ENCODE assay signal across 1 cellular context in the genomic region with DNA sequence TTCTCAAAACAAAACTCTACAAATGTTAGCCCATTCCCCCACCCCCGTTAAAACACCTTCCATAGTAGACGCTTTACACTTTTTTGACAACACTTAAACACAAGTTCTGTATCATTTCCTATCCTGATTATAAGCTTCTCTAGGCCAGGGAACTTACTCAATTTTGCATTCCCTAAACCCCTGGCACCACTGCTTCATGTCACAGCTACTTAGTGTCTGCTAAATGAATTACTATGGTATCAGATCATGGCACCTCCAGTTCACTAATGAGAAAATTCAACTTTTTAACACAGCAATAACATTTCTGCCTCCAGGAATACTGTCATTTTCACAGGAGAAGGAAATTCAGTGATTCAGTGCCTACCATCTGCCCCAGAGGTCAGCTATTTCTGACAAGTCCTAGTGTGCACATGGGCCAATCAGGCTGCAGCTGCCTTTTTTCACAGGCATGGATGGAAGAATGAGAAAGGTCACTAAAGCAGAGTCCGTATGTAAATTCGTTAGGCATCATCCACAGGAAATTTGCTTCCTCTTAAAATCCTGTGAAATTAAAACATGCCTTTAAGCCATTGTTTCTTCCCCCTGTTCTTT.
TF ChIP-seq lines count a peak whose summit lies in the region.

No MANE protein-coding gene starts in this region.

TF ChIP-seq in GM23338, 12 proteins besides CTCF, POLR2A, EP300 and RAD21 (continued from another document):
- TF ChIP-seq, protein P1, sequence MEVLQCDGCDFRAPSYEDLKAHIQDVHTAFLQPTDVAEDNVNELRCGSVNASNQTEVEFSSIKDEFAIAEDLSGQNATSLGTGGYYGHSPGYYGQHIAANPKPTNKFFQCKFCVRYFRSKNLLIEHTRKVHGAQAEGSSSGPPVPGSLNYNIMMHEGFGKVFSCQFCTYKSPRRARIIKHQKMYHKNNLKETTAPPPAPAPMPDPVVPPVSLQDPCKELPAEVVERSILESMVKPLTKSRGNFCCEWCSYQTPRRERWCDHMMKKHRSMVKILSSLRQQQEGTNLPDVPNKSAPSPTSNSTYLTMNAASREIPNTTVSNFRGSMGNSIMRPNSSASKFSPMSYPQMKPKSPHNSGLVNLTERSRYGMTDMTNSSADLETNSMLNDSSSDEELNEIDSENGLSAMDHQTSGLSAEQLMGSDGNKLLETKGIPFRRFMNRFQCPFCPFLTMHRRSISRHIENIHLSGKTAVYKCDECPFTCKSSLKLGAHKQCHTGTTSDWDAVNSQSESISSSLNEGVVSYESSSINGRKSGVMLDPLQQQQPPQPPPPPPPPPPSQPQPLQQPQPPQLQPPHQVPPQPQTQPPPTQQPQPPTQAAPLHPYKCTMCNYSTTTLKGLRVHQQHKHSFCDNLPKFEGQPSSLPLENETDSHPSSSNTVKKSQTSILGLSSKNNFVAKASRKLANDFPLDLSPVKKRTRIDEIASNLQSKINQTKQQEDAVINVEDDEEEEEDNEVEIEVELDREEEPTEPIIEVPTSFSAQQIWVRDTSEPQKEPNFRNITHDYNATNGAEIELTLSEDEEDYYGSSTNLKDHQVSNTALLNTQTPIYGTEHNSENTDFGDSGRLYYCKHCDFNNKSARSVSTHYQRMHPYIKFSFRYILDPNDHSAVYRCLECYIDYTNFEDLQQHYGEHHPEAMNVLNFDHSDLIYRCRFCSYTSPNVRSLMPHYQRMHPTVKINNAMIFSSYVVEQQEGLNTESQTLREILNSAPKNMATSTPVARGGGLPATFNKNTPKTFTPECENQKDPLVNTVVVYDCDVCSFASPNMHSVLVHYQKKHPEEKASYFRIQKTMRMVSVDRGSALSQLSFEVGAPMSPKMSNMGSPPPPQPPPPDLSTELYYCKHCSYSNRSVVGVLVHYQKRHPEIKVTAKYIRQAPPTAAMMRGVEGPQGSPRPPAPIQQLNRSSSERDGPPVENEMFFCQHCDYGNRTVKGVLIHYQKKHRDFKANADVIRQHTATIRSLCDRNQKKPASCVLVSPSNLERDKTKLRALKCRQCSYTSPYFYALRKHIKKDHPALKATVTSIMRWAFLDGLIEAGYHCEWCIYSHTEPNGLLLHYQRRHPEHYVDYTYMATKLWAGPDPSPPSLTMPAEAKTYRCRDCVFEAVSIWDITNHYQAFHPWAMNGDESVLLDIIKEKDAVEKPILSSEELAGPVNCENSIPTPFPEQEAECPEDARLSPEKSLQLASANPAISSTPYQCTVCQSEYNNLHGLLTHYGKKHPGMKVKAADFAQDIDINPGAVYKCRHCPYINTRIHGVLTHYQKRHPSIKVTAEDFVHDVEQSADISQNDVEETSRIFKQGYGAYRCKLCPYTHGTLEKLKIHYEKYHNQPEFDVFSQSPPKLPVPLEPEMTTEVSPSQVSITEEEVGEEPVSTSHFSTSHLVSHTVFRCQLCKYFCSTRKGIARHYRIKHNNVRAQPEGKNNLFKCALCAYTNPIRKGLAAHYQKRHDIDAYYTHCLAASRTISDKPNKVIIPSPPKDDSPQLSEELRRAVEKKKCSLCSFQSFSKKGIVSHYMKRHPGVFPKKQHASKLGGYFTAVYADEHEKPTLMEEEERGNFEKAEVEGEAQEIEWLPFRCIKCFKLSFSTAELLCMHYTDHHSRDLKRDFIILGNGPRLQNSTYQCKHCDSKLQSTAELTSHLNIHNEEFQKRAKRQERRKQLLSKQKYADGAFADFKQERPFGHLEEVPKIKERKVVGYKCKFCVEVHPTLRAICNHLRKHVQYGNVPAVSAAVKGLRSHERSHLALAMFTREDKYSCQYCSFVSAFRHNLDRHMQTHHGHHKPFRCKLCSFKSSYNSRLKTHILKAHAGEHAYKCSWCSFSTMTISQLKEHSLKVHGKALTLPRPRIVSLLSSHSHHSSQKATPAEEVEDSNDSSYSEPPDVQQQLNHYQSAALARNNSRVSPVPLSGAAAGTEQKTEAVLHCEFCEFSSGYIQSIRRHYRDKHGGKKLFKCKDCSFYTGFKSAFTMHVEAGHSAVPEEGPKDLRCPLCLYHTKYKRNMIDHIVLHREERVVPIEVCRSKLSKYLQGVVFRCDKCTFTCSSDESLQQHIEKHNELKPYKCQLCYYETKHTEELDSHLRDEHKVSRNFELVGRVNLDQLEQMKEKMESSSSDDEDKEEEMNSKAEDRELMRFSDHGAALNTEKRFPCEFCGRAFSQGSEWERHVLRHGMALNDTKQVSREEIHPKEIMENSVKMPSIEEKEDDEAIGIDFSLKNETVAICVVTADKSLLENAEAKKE (CRISPR knock-in tag; IDR thresholded peaks at IDR 0.05) = no peak
- no peak for TF ChIP-seq EZH2 (IDR thresholded peaks at IDR 0.05; ENCODE audit: low read depth, unreplicated experiment)
